8 cellular contexts compared by ENCODE assay signal in genomic region chr13:46893820-46894533, GRCh38. TPM values are rescaled to one million over a fixed set of nuclear protein-coding genes. Genes with fewer than 3 reads are reported as not detected.
DNase-seq lines count a peak whose midpoint lies in the region; ATAC-seq and TF ChIP-seq lines count a peak whose summit lies in the region.

No MANE protein-coding gene starts in this region.

- peak overlapping the region; percentile 84 for H3K4me3 Mint-ChIP-seq in nephron progenitor cell

- peaks cover 8% of the 10 kb centered on the region for H3K4me1 ChIP-seq in ACC112 (ENCODE audit: control insufficient read depth, insufficient read depth, low read length, unreplicated experiment)

- ATAC-seq in GM18861 (IDR thresholded peaks at IDR 0.05; ENCODE audit: unreplicated experiment) = peak; percentile 51
- ATAC-seq in HG03159 (IDR thresholded peaks at IDR 0.05; ENCODE audit: unreplicated experiment) = peak; percentile 91
- peak; percentile 94 for ATAC-seq in stimulated activated naive CD8-positive, alpha-beta T cell treated with anti-CD3 and anti-CD28 coated beads, Interleukin-15, Interleukin-2, amounts not matched to agents 100 U/mL and 50 U/mL, for 24 hours

- DNase-seq in RPMI8226 (peak; percentile 62), fibroblast of villous mesenchyme (ENCODE audit: low read depth) (peak; percentile 40), nephron progenitor cell (peak; percentile 85)
- peak; percentile 43 for DNase-seq in activated T-helper 9 cell treated with anti-CD3 and anti-CD28 coated beads, Interleukin-2, amount 50 U/mL, for 16 hours (ENCODE audit: low read depth)
- peak; percentile 80 for DNase-seq in stimulated activated naive CD8-positive, alpha-beta T cell treated with anti-CD3 and anti-CD28 coated beads, Interleukin-15, Interleukin-2, amounts not matched to agents 100 U/mL and 50 U/mL, for 24 hours

- H2AFZ ChIP-seq in ACC112 (ENCODE audit: low read length, unreplicated experiment) = peak overlapping the region; percentile 92

- H3K36me3 Mint-ChIP-seq in nephron progenitor cell (ENCODE audit: low read depth) = no peaks in the 10 kb centered on the region

- H3K27ac ChIP-seq in ACC112 (ENCODE audit: low read depth, low read length) = no peak overlapping the region

- TF ChIP-seq CTCF in fibroblast of villous mesenchyme (IDR thresholded peaks at IDR 0.05; ENCODE audit: insufficient read depth, low read depth, low read length) (peak; percentile 87), nephron progenitor cell (IDR thresholded peaks at IDR 0.05) (peak; percentile 99)

- H3K79me2 ChIP-seq in ACC112 (ENCODE audit: control insufficient read depth, insufficient read depth, low read length, unreplicated experiment) = no peaks in the 10 kb centered on the region

- no peaks in the 10 kb centered on the region for H3K9me3 Mint-ChIP-seq in nephron progenitor cell

- peak overlapping the region; percentile 93 for H3K4me3 ChIP-seq in ACC112 (ENCODE audit: low read depth, low read length)
- H3K4me3 ChIP-seq in fibroblast of villous mesenchyme (ENCODE audit: low read depth, low read length) = peak overlapping the region; percentile 66

- H3K27me3 ChIP-seq in ACC112 (ENCODE audit: insufficient read depth, low read length) = peaks cover 3% of the 10 kb centered on the region

- H3K27ac Mint-ChIP-seq in nephron progenitor cell = no peak overlapping the region

- H3K27me3 Mint-ChIP-seq in nephron progenitor cell (ENCODE audit: low read depth, poor library complexity) = peaks cover 33% of the 10 kb centered on the region

- H3K36me3 ChIP-seq in ACC112 (ENCODE audit: insufficient read depth, low read length) = no peaks in the 10 kb centered on the region

- peaks cover 29% of the 10 kb centered on the region for H3K4me1 Mint-ChIP-seq in nephron progenitor cell

RNA-seq across cellular contexts. Expression of gene HTR2A, which starts 2.9 kb away (rescaled TPM):
- under 0.01 TPM in 1 of 2 replicates, not detected in the other for total RNA-seq in fibroblast of villous mesenchyme
